ENCODE assay signal across 7 cellular contexts in genomic region chr7:124716894-124717293, GRCh38. TPM values are rescaled to one million over a fixed set of nuclear protein-coding genes. Genes with fewer than 3 reads are reported as not detected.
"Had no signal": no experiment of that assay in that cellular context is flagged by ENCODE, and none has a peak within 500 bp of the region (broad histone marks: within the 10 kb centered on the region; RNA-seq: fewer than 3 reads in every experiment).

No MANE protein-coding gene starts in this region.

- H3K9me3 ChIP-seq: HAP-1 had no signal

- H3K4me3 ChIP-seq: GM23338, HAP-1 had no signal

- H3K4me2 ChIP-seq: GM23338 had no signal

- FAIRE-seq: HTR-8/SVneo had no signal

- ATAC-seq: GM23338, HCT116 had no signal

- DNase-seq: H7, KG1 had no signal

- H2AFZ ChIP-seq: GM23338 had no signal

- H3K4me1 ChIP-seq: HAP-1 had no signal

- H3K36me3 ChIP-seq: HAP-1 had no signal

RNA-seq across cellular contexts. Expression of gene GPR37, which starts 48.7 kb away (rescaled TPM):
- polyA plus RNA-seq: IgD-negative memory B cell had no signal
